In the genomic region with DNA sequence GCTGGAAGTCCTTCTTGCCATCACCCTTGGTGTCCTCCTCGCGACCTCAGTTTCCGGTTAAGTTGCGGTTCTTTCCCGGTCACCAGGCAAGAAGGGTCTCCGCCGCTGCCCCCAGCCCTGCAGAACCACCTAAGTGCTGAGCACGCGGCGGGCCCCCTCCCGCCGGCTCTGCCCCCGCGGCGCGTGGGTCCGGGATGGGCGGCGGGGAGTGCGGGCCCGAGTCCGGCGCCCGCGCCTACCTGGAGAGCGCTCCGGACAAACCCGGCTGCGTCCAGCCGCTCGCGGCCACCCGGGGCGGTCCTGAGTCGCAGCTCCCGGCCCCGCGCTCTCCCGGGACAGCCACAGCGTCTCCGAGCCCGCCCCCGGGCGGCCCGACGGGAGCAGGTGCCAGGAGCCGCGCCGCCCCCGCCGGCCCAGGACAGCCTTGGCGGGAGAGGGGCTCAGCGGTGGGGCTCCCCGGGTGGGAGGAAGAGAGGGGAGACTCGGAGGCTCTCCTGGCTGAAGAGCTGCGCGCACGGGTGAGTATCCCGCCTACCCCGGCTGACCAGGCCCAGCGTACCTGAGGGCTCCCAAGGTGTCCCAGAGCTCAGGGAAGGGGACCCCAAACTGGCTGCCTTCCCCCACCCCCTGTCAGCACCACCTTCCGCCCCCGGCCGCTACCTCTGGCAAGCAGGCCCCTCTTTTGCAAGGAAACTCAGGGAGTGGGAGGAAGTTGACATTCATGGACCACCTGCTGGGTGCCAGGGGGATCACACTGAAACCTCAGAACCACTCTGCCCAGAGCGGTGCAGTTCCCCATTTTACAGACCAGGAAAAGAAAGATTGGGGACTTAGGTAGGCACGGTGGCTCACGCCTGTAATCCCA, we compare ENCODE assay signal across 9 cellular contexts. TPM values are rescaled to one million over a fixed set of nuclear protein-coding genes. Genes with fewer than 3 reads are reported as not detected.
DNase-seq lines count a peak whose midpoint lies in the region; ATAC-seq and TF ChIP-seq lines count a peak whose summit lies in the region.
"Had no signal": no experiment of that assay in that cellular context is flagged by ENCODE, and none has a peak within 500 bp of the region (broad histone marks: within the 10 kb centered on the region; RNA-seq: fewer than 3 reads in every experiment).

No MANE protein-coding gene starts in this region.

- no peak overlapping the region for H2BK12ac ChIP-seq in mesenchymal stem cell (ENCODE audit: low read length in 2 of 2)

- H2BK120ac ChIP-seq in mesenchymal stem cell (ENCODE audit: low read depth, low read length) = no peak overlapping the region

- intact Hi-C loops in breast epithelium (cut with DNase I; ENCODE audit: low total_unique reads) = no loop called here

- peak overlapping the region; percentile 87 for H3K4me2 ChIP-seq in mesenchymal stem cell (ENCODE audit: low read length, poor library complexity, severe bottlenecking)

- no peak overlapping the region for H3K18ac ChIP-seq in mesenchymal stem cell (ENCODE audit: low read depth in 1 of 2, low read length in 2 of 2)

- H3K27me3 ChIP-seq in HUES6 (ENCODE audit: control insufficient read depth, insufficient read depth, low read length) (peaks cover 23% of the 10 kb centered on the region; the same call in 1 of the 2 replicates), breast epithelium (peaks cover 4 to 10% of the 10 kb centered on the region in 2 donors), mesenchymal stem cell (ENCODE audit: control insufficient read depth in 1 of 2, insufficient read depth in 1 of 2, low read length in 2 of 2) (peaks cover 63 to 72% of the 10 kb centered on the region in 2 experiments)

- DNase-seq in AG08396 (ENCODE audit: low spot score) (peak; percentile 52), breast epithelium (ENCODE audit: low spot score in 2 of 2) (no peak), mesenchymal stem cell (no peak), AG08395 (ENCODE audit: low spot score) (no peak), NCI-H226 (no peak), HK-2 (ENCODE audit: unreplicated experiment) (no peak)

- no peak for TF ChIP-seq POLR2A in breast epithelium (IDR thresholded peaks at IDR 0.05)

- no peak overlapping the region for H3K4ac ChIP-seq in mesenchymal stem cell (ENCODE audit: low read depth in 1 of 2, low read length in 2 of 2)

- no peak overlapping the region for H2BK5ac ChIP-seq in mesenchymal stem cell (ENCODE audit: low read depth, low read length, poor library complexity, severe bottlenecking)

- H3K9me3 ChIP-seq in HUES6 (ENCODE audit: control insufficient read depth, insufficient read depth, low read depth, low read length) = no peaks in the 10 kb centered on the region
- H3K9me3 ChIP-seq in breast epithelium = no peaks in the 10 kb centered on the region
- H3K9me3 ChIP-seq in mesenchymal stem cell (ENCODE audit: control insufficient read depth, low read length) = no peaks in the 10 kb centered on the region

- no peak overlapping the region for H2AFZ ChIP-seq in mesenchymal stem cell (ENCODE audit: low read depth, low read length)

- WGBS in mesenchymal stem cell = 6% methylated on average over 42 of the region's 67 CpGs

- peak overlapping the region in 1 of 2 experiments; percentile 50 for H3K23ac ChIP-seq in mesenchymal stem cell (ENCODE audit: low read length in 2 of 2)

- no peak for ATAC-seq in GM18870 (IDR thresholded peaks at IDR 0.05; ENCODE audit: unreplicated experiment)

- H4K91ac ChIP-seq in mesenchymal stem cell (ENCODE audit: low read length) = no peak overlapping the region

- no peak overlapping the region for H2BK15ac ChIP-seq in mesenchymal stem cell (ENCODE audit: low read depth, poor library complexity, severe bottlenecking)

- H3K36me3 ChIP-seq in HUES6 (ENCODE audit: control insufficient read depth, insufficient read depth, low read length) (no peaks in the 10 kb centered on the region), breast epithelium (no peaks in the 10 kb centered on the region), mesenchymal stem cell (ENCODE audit: control insufficient read depth in 1 of 2, insufficient read depth in 2 of 2, low read depth in 1 of 2, low read length in 2 of 2) (no peaks in the 10 kb centered on the region)

- H3K79me1 ChIP-seq in mesenchymal stem cell (replicated peaks; ENCODE audit: low read length, poor library complexity, severe bottlenecking) = no peaks in the 10 kb centered on the region

- H3K14ac ChIP-seq in mesenchymal stem cell (ENCODE audit: low read length in 2 of 2) = no peak overlapping the region

- H3K4me3 ChIP-seq in HUES6 (ENCODE audit: low read depth, low read length) = peak overlapping the region; percentile 61
- peak overlapping the region; percentile 18 to 66 (median 45) for H3K4me3 ChIP-seq in breast epithelium
- peak overlapping the region in 1 of 2 experiments; percentile 0 for H3K4me3 ChIP-seq in mesenchymal stem cell (ENCODE audit: insufficient read depth in 1 of 2, low read depth in 1 of 2, low read length in 2 of 2)

- TF ChIP-seq CTCF in breast epithelium (IDR thresholded peaks at IDR 0.05) = no peak

- no peak overlapping the region for H3K27ac ChIP-seq in HUES6 (ENCODE audit: low read depth, low read length)
- no peak overlapping the region for H3K27ac ChIP-seq in breast epithelium
- no peak overlapping the region for H3K27ac ChIP-seq in mesenchymal stem cell (ENCODE audit: low read length, poor library complexity, severe bottlenecking)

- H2AK5ac ChIP-seq in mesenchymal stem cell (ENCODE audit: low read length, severe bottlenecking) = no peak overlapping the region

- H3K9ac ChIP-seq in HUES6 (ENCODE audit: low read length) (no peak overlapping the region), mesenchymal stem cell (ENCODE audit: low read length) (no peak overlapping the region)

- H4K8ac ChIP-seq in mesenchymal stem cell (ENCODE audit: low read length) = no peak overlapping the region

- H3K4me1 ChIP-seq in HUES6 (ENCODE audit: control insufficient read depth, insufficient read depth, low read length) (peaks cover 10% of the 10 kb centered on the region), breast epithelium (no peaks in the 10 kb centered on the region), mesenchymal stem cell (ENCODE audit: control insufficient read depth, insufficient read depth, low read depth, low read length) (peaks cover 10% of the 10 kb centered on the region)

RNA-seq across cellular contexts. Expression of gene C17orf113, which starts 22.2 kb away (rescaled TPM):
- total RNA-seq in breast epithelium = 1 to 10 TPM; 1.3 to 4.0 (median 2.3) TPM
- polyA plus RNA-seq in mesenchymal stem cell (2013, experiment 1 of 2) = 0.21 TPM
- 0.16 TPM for polyA plus RNA-seq in mesenchymal stem cell (2013, experiment 2 of 2)

RNA-seq across cellular contexts. Expression of gene ZNF385C, which starts 25.7 kb away (rescaled TPM):
- 1 to 10 TPM in 1 of 3 donors, under 1 TPM in 2; 0.48 to 1.0 (median 0.66) TPM for total RNA-seq in breast epithelium
- 0.07 TPM for polyA plus RNA-seq in mesenchymal stem cell (2013, experiment 1 of 2)
- 0.11 TPM for polyA plus RNA-seq in mesenchymal stem cell (2013, experiment 2 of 2)
- total RNA-seq: M059J had no signal

RNA-seq across cellular contexts. Expression of gene DHX58, which starts 40.0 kb away (rescaled TPM):
- 10 to 100 TPM; 13.1 to 22.8 (median 13.4) TPM for total RNA-seq in breast epithelium
- 2.0 TPM for polyA plus RNA-seq in mesenchymal stem cell (2013, experiment 1 of 2)
- 1.5 TPM for polyA plus RNA-seq in mesenchymal stem cell (2013, experiment 2 of 2)

RNA-seq across cellular contexts. Expression of gene KAT2A, which starts 48.6 kb away (rescaled TPM):
- 10 to 100 TPM; 22.7 to 55.8 (median 54.4) TPM for total RNA-seq in breast epithelium
- polyA plus RNA-seq in mesenchymal stem cell (2013, experiment 1 of 2) = 14.9 TPM
- 14.8 TPM for polyA plus RNA-seq in mesenchymal stem cell (2013, experiment 2 of 2)

RNA-seq across cellular contexts. Expression of gene HSPB9, which starts 50.0 kb away (rescaled TPM):
- total RNA-seq in breast epithelium = under 1 TPM in 1 of 3 donors, not detected in 2; 0.48 TPM
- polyA plus RNA-seq in mesenchymal stem cell (2013, experiment 1 of 2) = not detected
- polyA plus RNA-seq in mesenchymal stem cell (2013, experiment 2 of 2) = not detected
- total RNA-seq: M059J had no signal
